21 cellular contexts compared by ENCODE assay signal in genomic region chr5:121121786-121122185, GRCh38.
DNase-seq lines count a peak whose midpoint lies in the region; ATAC-seq, FAIRE-seq and TF ChIP-seq lines count a peak whose summit lies in the region.
"Had no signal": no experiment of that assay in that cellular context is flagged by ENCODE, and none has a peak within 500 bp of the region (broad histone marks: within the 10 kb centered on the region; RNA-seq: fewer than 3 reads in every experiment).

No MANE protein-coding gene starts in this region.

- H3K9ac ChIP-seq in endothelial cell of umbilical vein (replicated peaks; ENCODE audit: extremely low read depth, insufficient read depth, low read length): no peak overlapping the region
- H3K9ac ChIP-seq: BLaER1 treated with 17β-estradiol and CSF1 and Interleukin-3, amounts not matched to agents 10 nM and 100 nM; GM23248 had no signal

- no peak for FAIRE-seq in endothelial cell of umbilical vein (lab: Jason Lieb, UNC)
- FAIRE-seq: GM12892, GM19239, H1 had no signal

- H3K4me2 ChIP-seq in endothelial cell of umbilical vein (ENCODE audit: insufficient read depth, low read length): no peak overlapping the region
- H3K4me2 ChIP-seq: BLaER1 treated with 17β-estradiol and CSF1 and Interleukin-3, amounts not matched to agents 10 nM and 100 nM had no signal

- H4K20me1 ChIP-seq in endothelial cell of umbilical vein (replicated peaks; ENCODE audit: control insufficient read depth, extremely low read depth, insufficient read depth, low read length): no peaks in the 10 kb centered on the region
- H4K20me1 ChIP-seq: BLaER1 treated with 17β-estradiol and CSF1 and Interleukin-3, amounts not matched to agents 10 nM and 100 nM had no signal

- no peaks in the 10 kb centered on the region for H3K36me3 ChIP-seq in endothelial cell of umbilical vein (ENCODE audit: control insufficient read depth in 2 of 2, extremely low read depth in 1 of 2, insufficient read depth in 2 of 2, low read length in 2 of 2)
- H3K36me3 ChIP-seq: BE2C; BLaER1 treated with 17β-estradiol and CSF1 and Interleukin-3, amounts not matched to agents 10 nM and 100 nM had no signal

- intact Hi-C loops in endothelial cell of umbilical vein (cut with micrococcal nuclease): no loop called here

- no peak overlapping the region for H3K27ac ChIP-seq in endothelial cell of umbilical vein (ENCODE audit: insufficient read depth, low read depth, low read length)
- H3K27ac ChIP-seq: 22Rv1; BLaER1 treated with 17β-estradiol and CSF1 and Interleukin-3, amounts not matched to agents 10 nM and 100 nM; GM23248 had no signal

- no TSS peak for BruUV-seq in endothelial cell of umbilical vein (replicated peaks; lab: Mats Ljungman, UMichigan)

- no peak for ATAC-seq in HG02571 (IDR thresholded peaks at IDR 0.05; ENCODE audit: unreplicated experiment)

- TF ChIP-seq POLR2A in endothelial cell of umbilical vein (IDR thresholded peaks at IDR 0.05; ENCODE audit: low read depth, low read length): no peak

- POLR2A ChIA-PET in endothelial cell of umbilical vein (lab: Charles Lee): no interaction called here

- H3K79me2 ChIP-seq in endothelial cell of umbilical vein (ENCODE audit: control insufficient read depth, insufficient read depth, low read length): no peaks in the 10 kb centered on the region

- H3K9me3 ChIP-seq in endothelial cell of umbilical vein (replicated peaks; ENCODE audit: control insufficient read depth, insufficient read depth, low read length): no peaks in the 10 kb centered on the region
- H3K9me3 ChIP-seq: BE2C; BLaER1 treated with 17β-estradiol and CSF1 and Interleukin-3, amounts not matched to agents 10 nM and 100 nM had no signal

- CTCF ChIA-PET in endothelial cell of umbilical vein (lab: Charles Lee): no interaction called here

- peak; percentile 5 for DNase-seq in NCI-H82 (lab: John Stamatoyannopoulos, UW)
- no peak for DNase-seq in NCI-H82 treated with DMSO at 0.1 percent for 48 hours (lab: John Stamatoyannopoulos, UW; ENCODE audit: unreplicated experiment)
- DNase-seq in ELR (ENCODE audit: low read depth): peak; percentile 2
- DNase-seq in endothelial cell of umbilical vein (ENCODE audit: low read depth, low spot score): no peak
- DNase-seq in retinal pigment epithelial cell (ENCODE audit: low read depth): peak; percentile 77
- DNase-seq in activated CD8-positive, alpha-beta memory T cell treated with anti-CD3 and anti-CD28 coated beads for 24 hours: no peak
- no peak for DNase-seq in effector CD4-positive, alpha-beta T cell
- DNase-seq: AML-193; BE2C; CD4-positive, alpha-beta T cell; CD8-positive, alpha-beta memory T cell; DMS79; GM23248; H7; HCEC 1CT had no signal

- H3K27me3 ChIP-seq in endothelial cell of umbilical vein (ENCODE audit: control insufficient read depth in 2 of 2, insufficient read depth in 2 of 2, low read length in 2 of 2): no peaks in the 10 kb centered on the region
- H3K27me3 ChIP-seq: BE2C; BLaER1 treated with 17β-estradiol and CSF1 and Interleukin-3, amounts not matched to agents 10 nM and 100 nM had no signal

- no peak for TF ChIP-seq CTCF in endothelial cell of umbilical vein (IDR thresholded peaks at IDR 0.05; ENCODE audit: extremely low read depth in 1 of 2, insufficient read depth in 1 of 2, low read depth in 1 of 2, low read length in 2 of 2)
- TF ChIP-seq CTCF in retinal pigment epithelial cell (conservative IDR thresholded peaks at IDR 0.05; ENCODE audit: low read depth, low read length): no peak

- H3K9me1 ChIP-seq in endothelial cell of umbilical vein (replicated peaks; ENCODE audit: control insufficient read depth, extremely low read depth, insufficient read depth, low read length): no peaks in the 10 kb centered on the region

- peak overlapping the region; percentile 37 for H2AFZ ChIP-seq in endothelial cell of umbilical vein (ENCODE audit: low read depth, low read length)
- H2AFZ ChIP-seq: GM23248 had no signal

- no peaks in the 10 kb centered on the region for H3K4me1 ChIP-seq in endothelial cell of umbilical vein (ENCODE audit: control insufficient read depth, extremely low read depth, insufficient read depth, low read length)
- H3K4me1 ChIP-seq: BE2C; BLaER1 treated with 17β-estradiol and CSF1 and Interleukin-3, amounts not matched to agents 10 nM and 100 nM had no signal

- dilution Hi-C loops in endothelial cell of umbilical vein (cut with MboI; ENCODE audit: extremely low pct_ligation_motif_present, low sequenced_read_pairs): no loop called here

- no peak overlapping the region for H3K4me3 ChIP-seq in endothelial cell of umbilical vein (replicated peaks in 1 of 3; ENCODE audit: insufficient read depth in 1 of 3, low read depth in 1 of 3, low read length in 3 of 3)
- H3K4me3 ChIP-seq in retinal pigment epithelial cell (ENCODE audit: low read length): no peak overlapping the region
- H3K4me3 ChIP-seq: BLaER1 treated with 17β-estradiol and CSF1 and Interleukin-3, amounts not matched to agents 10 nM and 100 nM; GM23248 had no signal

TF ChIP-seq in endothelial cell of umbilical vein, 7 proteins besides CTCF, POLR2A, EP300 and RAD21:
- no peak for TF ChIP-seq FOS (IDR thresholded peaks at IDR 0.05; ENCODE audit: borderline replicate concordance, insufficient read depth, low read length)
- TF ChIP-seq MAX (IDR thresholded peaks at IDR 0.05; ENCODE audit: insufficient read depth, insufficient read length): no peak

Comparison
In these comparisons a context has a peak if more than half of its experiments do, and no peak if none do; other contexts are left out.
1. DNase-seq: peak in NCI-H82 (single experiment), ELR (single experiment) and retinal pigment epithelial cell (single experiment); none in NCI-H82 treated with DMSO at 0.1 percent for 48 hours (single experiment), endothelial cell of umbilical vein (single experiment), activated CD8-positive, alpha-beta memory T cell treated with anti-CD3 and anti-CD28 coated beads for 24 hours (single experiment) and effector CD4-positive, alpha-beta T cell (single experiment).